ENCODE assay signal across 1 cellular context in the genomic region with DNA sequence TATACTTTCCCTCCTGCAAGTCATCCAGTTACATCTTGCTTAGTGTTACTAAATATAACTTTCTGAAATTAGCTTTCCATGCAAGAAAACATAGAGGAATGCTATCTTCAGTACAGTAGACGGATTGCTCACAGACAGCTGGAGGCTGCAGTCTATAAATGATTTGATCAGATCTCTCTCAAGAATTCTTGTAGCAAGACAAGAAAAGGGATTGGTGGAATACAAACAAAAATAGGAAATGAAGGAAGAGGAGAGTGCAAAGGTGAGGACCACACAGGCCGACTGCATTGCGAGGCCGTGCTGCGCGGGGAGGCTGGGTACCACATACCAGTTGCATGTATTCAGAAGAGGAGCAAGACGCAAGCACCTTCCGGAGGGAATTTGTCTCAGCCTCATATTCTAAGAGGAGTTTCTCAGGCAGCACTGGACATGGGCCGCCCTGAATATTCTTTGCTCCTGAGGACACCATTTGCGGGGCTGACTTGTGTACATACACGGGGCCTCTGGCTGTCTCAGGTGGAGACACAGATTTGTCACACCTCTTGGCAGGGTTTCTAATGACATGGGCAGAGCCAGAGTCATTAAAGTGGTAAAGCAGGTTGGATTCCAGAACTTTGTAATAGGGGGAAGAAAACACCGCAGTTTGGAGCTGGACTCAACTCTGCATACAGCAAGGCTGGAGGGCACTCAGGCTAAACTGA.
TF ChIP-seq lines count a peak whose summit lies in the region.

No MANE protein-coding gene starts in this region.

TF ChIP-seq in IMR-90, 13 proteins besides CTCF, POLR2A, EP300 and RAD21 (continued from another document):
- no peak for TF ChIP-seq FOS (IDR thresholded peaks at IDR 0.05; ENCODE audit: low read depth, low read length)
- TF ChIP-seq, protein P1, sequence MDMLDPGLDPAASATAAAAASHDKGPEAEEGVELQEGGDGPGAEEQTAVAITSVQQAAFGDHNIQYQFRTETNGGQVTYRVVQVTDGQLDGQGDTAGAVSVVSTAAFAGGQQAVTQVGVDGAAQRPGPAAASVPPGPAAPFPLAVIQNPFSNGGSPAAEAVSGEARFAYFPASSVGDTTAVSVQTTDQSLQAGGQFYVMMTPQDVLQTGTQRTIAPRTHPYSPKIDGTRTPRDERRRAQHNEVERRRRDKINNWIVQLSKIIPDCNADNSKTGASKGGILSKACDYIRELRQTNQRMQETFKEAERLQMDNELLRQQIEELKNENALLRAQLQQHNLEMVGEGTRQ (IDR thresholded peaks at IDR 0.05; ENCODE audit: low read depth, low read length): no peak
- TF ChIP-seq MAZ (IDR thresholded peaks at IDR 0.05; ENCODE audit: borderline replicate concordance, low read depth, low read length): no peak
- TF ChIP-seq BHLHE40 (IDR thresholded peaks at IDR 0.05; ENCODE audit: low read depth, low read length): no peak
- no peak for TF ChIP-seq RFX5 (IDR thresholded peaks at IDR 0.05; ENCODE audit: low read depth, low read length)
